1 cellular context compared by ENCODE assay signal in the genomic region with DNA sequence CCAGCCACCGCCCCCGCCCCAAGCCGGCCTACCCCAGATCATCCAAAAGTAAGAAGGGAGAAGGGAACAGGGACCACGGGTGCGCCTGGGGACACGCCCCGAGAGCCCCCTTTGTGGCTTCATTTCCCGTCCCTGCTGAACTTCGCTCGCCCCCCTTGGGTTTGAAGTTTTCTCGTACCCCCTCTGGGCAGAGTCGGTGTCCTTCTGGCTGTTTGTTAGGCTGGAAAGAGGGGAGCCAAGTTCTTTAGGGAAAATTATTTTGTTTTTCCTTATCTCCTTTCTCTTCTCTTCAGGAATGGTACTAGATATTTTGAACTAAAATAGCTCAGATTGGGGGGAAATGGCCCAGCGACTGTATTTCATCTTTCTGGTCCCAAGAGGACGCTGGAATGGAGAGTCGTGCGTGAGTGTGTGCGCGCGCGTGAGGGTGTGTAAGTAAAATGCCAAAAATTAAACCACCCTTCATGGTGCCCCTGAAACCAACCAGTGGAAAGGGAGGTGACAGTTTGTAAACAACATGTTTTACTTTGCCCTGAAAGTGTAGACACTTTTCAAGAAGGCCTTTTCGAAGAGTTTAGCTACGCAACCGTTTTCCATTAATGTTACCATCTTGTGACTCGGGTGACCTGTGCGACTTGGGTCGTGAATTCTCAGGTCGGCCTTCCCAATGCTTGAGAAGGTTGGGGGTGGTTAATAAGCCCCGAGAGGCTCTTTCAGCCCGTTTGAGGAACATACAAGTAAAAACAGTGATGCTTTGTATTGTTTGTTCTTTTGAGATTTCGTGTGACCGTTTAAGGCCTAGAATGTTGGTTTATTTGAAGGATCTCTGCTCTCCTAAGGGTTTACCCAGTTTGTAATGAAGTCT.
TF ChIP-seq lines count a peak whose summit lies in the region.

No MANE protein-coding gene starts in this region.

TF ChIP-seq in K562, 482 proteins besides CTCF, POLR2A, EP300 and RAD21 (continued from another document and continues in another):
- TF ChIP-seq, protein P1, sequence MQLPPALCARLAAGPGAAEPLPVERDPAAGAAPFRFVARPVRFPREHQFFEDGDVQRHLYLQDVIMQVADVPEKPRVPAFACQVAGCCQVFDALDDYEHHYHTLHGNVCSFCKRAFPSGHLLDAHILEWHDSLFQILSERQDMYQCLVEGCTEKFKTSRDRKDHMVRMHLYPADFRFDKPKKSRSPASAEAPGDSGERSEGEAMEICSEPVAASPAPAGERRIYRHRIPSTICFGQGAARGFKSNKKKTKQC (CRISPR knock-in tag; IDR thresholded peaks at IDR 0.05), result no peak
- TF ChIP-seq ILF3 (IDR thresholded peaks at IDR 0.05; ENCODE audit: borderline replicate concordance) (no peak), CAMTA2 (CRISPR knock-in tag; conservative IDR thresholded peaks at IDR 0.05) (no peak), ZBTB7A (IDR thresholded peaks at IDR 0.05; ENCODE audit: borderline replicate concordance, control insufficient read depth, low read depth, low read length) (no peak), MECOM (CRISPR knock-in tag; IDR thresholded peaks at IDR 0.05) (no peak), ZNF175 (CRISPR knock-in tag; IDR thresholded peaks at IDR 0.05; ENCODE audit: low read depth) (0 out of 2 replicates have a peak, but pooled peaks have one; percentile 41), U2AF2 (optimal IDR thresholded peaks at IDR 0.05; ENCODE audit: low read depth, low read length) (no peak), NRF1 (conservative IDR thresholded peaks at IDR 0.05 in 1 of 2, IDR thresholded peaks at IDR 0.05 in 1 of 2) (peak; percentile 73 to 78), FOXJ3 (CRISPR knock-in tag; IDR thresholded peaks at IDR 0.05) (no peak), SMAD2 (IDR thresholded peaks at IDR 0.05; ENCODE audit: low read depth, low read length) (no peak), ZSCAN29 (IDR thresholded peaks at IDR 0.05) (0 out of 2 replicates have a peak, but pooled peaks have one; percentile 35), NR4A1 (CRISPR knock-in tag; IDR thresholded peaks at IDR 0.05) (no peak), NR4A1 (tag; IDR thresholded peaks at IDR 0.05) (0 out of 2 replicates have a peak, but pooled peaks have one; percentile 27), PRPF4 (IDR thresholded peaks at IDR 0.05; ENCODE audit: insufficient read depth, low read depth, low read length, poor library complexity, severe bottlenecking) (no peak), MCM5 (IDR thresholded peaks at IDR 0.05; ENCODE audit: low read depth) (no peak), ZBTB1 (CRISPR knock-in tag; IDR thresholded peaks at IDR 0.05; ENCODE audit: borderline replicate concordance, low read depth) (no peak), RBBP5 (IDR thresholded peaks at IDR 0.05; ENCODE audit: borderline replicate concordance, insufficient read depth, low read length, poor library complexity, severe bottlenecking) (peak; percentile 5), ZNF695 (CRISPR knock-in tag; IDR thresholded peaks at IDR 0.05) (no peak), TAF7 (tag; IDR thresholded peaks at IDR 0.05) (no peak), IFI16 (CRISPR knock-in tag; IDR thresholded peaks at IDR 0.05) (no peak), MIER1 (IDR thresholded peaks at IDR 0.05; ENCODE audit: low read depth) (no peak), HDAC1 (IDR thresholded peaks at IDR 0.05) (0 out of 4 replicates have a peak, but pooled peaks of 1 of the 2 experiments have one; percentile 1), ESRRA (IDR thresholded peaks at IDR 0.05; ENCODE audit: borderline replicate concordance, low read depth) (no peak), FOS (IDR thresholded peaks at IDR 0.05; ENCODE audit: extremely low read depth, insufficient read length) (no peak)
- TF ChIP-seq, protein P2, sequence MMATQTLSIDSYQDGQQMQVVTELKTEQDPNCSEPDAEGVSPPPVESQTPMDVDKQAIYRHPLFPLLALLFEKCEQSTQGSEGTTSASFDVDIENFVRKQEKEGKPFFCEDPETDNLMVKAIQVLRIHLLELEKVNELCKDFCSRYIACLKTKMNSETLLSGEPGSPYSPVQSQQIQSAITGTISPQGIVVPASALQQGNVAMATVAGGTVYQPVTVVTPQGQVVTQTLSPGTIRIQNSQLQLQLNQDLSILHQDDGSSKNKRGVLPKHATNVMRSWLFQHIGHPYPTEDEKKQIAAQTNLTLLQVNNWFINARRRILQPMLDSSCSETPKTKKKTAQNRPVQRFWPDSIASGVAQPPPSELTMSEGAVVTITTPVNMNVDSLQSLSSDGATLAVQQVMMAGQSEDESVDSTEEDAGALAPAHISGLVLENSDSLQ (IDR thresholded peaks at IDR 0.05), result no peak
- TF ChIP-seq, protein P3, sequence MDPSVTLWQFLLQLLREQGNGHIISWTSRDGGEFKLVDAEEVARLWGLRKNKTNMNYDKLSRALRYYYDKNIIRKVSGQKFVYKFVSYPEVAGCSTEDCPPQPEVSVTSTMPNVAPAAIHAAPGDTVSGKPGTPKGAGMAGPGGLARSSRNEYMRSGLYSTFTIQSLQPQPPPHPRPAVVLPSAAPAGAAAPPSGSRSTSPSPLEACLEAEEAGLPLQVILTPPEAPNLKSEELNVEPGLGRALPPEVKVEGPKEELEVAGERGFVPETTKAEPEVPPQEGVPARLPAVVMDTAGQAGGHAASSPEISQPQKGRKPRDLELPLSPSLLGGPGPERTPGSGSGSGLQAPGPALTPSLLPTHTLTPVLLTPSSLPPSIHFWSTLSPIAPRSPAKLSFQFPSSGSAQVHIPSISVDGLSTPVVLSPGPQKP (CRISPR knock-in tag; IDR thresholded peaks at IDR 0.05), result no peak
- TF ChIP-seq, protein P4, sequence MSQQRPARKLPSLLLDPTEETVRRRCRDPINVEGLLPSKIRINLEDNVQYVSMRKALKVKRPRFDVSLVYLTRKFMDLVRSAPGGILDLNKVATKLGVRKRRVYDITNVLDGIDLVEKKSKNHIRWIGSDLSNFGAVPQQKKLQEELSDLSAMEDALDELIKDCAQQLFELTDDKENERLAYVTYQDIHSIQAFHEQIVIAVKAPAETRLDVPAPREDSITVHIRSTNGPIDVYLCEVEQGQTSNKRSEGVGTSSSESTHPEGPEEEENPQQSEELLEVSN (IDR thresholded peaks at IDR 0.05; ENCODE audit: borderline replicate concordance in 1 of 2, extremely low read depth in 1 of 2, insufficient read depth in 1 of 2, insufficient read length in 1 of 2, low read depth in 1 of 2, low read length in 1 of 2, poor library complexity in 1 of 2, severe bottlenecking in 1 of 2), result no peak
- TF ChIP-seq, protein P5, sequence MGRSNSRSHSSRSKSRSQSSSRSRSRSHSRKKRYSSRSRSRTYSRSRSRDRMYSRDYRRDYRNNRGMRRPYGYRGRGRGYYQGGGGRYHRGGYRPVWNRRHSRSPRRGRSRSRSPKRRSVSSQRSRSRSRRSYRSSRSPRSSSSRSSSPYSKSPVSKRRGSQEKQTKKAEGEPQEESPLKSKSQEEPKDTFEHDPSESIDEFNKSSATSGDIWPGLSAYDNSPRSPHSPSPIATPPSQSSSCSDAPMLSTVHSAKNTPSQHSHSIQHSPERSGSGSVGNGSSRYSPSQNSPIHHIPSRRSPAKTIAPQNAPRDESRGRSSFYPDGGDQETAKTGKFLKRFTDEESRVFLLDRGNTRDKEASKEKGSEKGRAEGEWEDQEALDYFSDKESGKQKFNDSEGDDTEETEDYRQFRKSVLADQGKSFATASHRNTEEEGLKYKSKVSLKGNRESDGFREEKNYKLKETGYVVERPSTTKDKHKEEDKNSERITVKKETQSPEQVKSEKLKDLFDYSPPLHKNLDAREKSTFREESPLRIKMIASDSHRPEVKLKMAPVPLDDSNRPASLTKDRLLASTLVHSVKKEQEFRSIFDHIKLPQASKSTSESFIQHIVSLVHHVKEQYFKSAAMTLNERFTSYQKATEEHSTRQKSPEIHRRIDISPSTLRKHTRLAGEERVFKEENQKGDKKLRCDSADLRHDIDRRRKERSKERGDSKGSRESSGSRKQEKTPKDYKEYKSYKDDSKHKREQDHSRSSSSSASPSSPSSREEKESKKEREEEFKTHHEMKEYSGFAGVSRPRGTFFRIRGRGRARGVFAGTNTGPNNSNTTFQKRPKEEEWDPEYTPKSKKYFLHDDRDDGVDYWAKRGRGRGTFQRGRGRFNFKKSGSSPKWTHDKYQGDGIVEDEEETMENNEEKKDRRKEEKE (IDR thresholded peaks at IDR 0.05; ENCODE audit: borderline replicate concordance in 1 of 2, control insufficient read depth in 1 of 2, low read depth in 2 of 2, low read length in 1 of 2), result no peak
- TF ChIP-seq, protein P6, sequence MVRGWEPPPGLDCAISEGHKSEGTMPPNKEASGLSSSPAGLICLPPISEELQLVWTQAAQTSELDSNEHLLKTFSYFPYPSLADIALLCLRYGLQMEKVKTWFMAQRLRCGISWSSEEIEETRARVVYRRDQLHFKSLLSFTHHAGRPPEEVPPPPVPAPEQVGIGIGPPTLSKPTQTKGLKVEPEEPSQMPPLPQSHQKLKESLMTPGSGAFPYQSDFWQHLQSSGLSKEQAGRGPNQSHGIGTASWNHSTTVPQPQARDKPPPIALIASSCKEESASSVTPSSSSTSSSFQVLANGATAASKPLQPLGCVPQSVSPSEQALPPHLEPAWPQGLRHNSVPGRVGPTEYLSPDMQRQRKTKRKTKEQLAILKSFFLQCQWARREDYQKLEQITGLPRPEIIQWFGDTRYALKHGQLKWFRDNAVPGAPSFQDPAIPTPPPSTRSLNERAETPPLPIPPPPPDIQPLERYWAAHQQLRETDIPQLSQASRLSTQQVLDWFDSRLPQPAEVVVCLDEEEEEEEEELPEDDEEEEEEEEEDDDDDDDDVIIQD (CRISPR knock-in tag; IDR thresholded peaks at IDR 0.05), result no peak
- TF ChIP-seq, protein P7, sequence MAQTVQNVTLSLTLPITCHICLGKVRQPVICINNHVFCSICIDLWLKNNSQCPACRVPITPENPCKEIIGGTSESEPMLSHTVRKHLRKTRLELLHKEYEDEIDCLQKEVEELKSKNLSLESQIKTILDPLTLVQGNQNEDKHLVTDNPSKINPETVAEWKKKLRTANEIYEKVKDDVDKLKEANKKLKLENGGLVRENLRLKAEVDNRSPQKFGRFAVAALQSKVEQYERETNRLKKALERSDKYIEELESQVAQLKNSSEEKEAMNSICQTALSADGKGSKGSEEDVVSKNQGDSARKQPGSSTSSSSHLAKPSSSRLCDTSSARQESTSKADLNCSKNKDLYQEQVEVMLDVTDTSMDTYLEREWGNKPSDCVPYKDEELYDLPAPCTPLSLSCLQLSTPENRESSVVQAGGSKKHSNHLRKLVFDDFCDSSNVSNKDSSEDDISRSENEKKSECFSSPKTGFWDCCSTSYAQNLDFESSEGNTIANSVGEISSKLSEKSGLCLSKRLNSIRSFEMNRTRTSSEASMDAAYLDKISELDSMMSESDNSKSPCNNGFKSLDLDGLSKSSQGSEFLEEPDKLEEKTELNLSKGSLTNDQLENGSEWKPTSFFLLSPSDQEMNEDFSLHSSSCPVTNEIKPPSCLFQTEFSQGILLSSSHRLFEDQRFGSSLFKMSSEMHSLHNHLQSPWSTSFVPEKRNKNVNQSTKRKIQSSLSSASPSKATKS (CRISPR knock-in tag; IDR thresholded peaks at IDR 0.05), result no peak
- TF ChIP-seq, protein P8, sequence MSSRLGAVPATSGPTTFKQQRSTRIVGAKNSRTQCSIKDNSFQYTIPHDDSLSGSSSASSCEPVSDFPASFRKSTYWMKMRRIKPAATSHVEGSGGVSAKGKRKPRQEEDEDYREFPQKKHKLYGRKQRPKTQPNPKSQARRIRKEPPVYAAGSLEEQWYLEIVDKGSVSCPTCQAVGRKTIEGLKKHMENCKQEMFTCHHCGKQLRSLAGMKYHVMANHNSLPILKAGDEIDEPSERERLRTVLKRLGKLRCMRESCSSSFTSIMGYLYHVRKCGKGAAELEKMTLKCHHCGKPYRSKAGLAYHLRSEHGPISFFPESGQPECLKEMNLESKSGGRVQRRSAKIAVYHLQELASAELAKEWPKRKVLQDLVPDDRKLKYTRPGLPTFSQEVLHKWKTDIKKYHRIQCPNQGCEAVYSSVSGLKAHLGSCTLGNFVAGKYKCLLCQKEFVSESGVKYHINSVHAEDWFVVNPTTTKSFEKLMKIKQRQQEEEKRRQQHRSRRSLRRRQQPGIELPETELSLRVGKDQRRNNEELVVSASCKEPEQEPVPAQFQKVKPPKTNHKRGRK (tag; IDR thresholded peaks at IDR 0.05), result no peak
- TF ChIP-seq, protein P9, sequence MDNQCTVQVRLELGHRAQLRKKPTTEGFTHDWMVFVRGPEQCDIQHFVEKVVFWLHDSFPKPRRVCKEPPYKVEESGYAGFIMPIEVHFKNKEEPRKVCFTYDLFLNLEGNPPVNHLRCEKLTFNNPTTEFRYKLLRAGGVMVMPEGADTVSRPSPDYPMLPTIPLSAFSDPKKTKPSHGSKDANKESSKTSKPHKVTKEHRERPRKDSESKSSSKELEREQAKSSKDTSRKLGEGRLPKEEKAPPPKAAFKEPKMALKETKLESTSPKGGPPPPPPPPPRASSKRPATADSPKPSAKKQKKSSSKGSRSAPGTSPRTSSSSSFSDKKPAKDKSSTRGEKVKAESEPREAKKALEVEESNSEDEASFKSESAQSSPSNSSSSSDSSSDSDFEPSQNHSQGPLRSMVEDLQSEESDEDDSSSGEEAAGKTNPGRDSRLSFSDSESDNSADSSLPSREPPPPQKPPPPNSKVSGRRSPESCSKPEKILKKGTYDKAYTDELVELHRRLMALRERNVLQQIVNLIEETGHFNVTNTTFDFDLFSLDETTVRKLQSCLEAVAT (IDR thresholded peaks at IDR 0.05), result 0 out of 4 replicates have a peak, but pooled peaks of 1 of the 2 experiments have one; percentile 51
- TF ChIP-seq, protein P10, sequence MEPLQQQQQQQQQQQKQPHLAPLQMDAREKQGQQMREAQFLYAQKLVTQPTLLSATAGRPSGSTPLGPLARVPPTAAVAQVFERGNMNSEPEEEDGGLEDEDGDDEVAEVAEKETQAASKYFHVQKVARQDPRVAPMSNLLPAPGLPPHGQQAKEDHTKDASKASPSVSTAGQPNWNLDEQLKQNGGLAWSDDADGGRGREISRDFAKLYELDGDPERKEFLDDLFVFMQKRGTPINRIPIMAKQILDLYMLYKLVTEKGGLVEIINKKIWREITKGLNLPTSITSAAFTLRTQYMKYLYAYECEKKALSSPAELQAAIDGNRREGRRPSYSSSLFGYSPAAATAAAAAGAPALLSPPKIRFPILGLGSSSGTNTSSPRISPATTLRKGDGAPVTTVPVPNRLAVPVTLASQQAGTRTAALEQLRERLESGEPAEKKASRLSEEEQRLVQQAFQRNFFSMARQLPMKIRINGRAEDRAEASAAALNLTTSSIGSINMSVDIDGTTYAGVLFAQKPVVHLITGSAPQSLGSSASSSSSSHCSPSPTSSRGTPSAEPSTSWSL (CRISPR knock-in tag; IDR thresholded peaks at IDR 0.05; ENCODE audit: borderline replicate concordance), result no peak
- TF ChIP-seq, protein P11, sequence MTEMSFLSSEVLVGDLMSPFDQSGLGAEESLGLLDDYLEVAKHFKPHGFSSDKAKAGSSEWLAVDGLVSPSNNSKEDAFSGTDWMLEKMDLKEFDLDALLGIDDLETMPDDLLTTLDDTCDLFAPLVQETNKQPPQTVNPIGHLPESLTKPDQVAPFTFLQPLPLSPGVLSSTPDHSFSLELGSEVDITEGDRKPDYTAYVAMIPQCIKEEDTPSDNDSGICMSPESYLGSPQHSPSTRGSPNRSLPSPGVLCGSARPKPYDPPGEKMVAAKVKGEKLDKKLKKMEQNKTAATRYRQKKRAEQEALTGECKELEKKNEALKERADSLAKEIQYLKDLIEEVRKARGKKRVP (CRISPR knock-in tag; IDR thresholded peaks at IDR 0.05), result no peak
- TF ChIP-seq, protein P12, sequence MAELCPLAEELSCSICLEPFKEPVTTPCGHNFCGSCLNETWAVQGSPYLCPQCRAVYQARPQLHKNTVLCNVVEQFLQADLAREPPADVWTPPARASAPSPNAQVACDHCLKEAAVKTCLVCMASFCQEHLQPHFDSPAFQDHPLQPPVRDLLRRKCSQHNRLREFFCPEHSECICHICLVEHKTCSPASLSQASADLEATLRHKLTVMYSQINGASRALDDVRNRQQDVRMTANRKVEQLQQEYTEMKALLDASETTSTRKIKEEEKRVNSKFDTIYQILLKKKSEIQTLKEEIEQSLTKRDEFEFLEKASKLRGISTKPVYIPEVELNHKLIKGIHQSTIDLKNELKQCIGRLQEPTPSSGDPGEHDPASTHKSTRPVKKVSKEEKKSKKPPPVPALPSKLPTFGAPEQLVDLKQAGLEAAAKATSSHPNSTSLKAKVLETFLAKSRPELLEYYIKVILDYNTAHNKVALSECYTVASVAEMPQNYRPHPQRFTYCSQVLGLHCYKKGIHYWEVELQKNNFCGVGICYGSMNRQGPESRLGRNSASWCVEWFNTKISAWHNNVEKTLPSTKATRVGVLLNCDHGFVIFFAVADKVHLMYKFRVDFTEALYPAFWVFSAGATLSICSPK (IDR thresholded peaks at IDR 0.05; ENCODE audit: borderline replicate concordance), result no peak
